Comparison of ENCODE assay signal across 1 cellular context in the genomic region with DNA sequence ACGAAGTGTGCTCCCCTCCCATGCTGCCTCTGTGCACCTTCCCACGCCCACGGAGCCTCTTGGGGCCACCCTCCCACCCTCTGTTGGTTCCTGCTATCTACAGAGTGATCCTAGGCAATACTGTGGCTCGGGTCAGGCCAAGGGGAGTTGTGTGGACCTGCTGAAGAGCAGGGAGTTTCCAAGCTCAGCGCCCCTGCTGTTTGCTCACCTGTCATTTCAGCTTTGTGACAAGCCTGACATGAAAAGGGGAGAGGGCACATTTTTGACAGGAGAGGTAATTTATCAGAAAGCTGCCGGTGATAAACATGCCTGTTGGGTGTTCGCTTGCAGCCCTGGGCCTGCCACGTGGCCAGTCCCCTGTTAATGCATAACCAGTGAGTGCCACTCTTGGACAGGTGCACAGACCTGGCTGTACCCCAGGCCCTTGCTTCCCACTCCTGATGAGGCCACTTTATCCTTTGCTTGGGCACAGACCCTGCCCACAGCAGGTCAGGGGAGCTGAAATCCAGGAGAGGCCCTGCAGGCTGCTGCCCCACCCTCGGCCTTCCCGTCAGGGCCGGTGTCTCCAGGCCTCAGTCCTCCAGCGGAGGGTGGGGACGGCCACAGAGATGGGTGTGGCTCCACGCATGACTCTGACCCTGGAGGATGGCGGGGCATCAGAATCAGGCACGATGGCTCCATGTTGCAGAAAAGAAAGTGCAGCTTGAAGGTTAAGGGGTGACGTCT.
A peak's percentile ranks its signal among the peaks of the same experiment; 100 is the strongest.
TF ChIP-seq lines count a peak whose summit lies in the region.

No MANE protein-coding gene starts in this region.

TF ChIP-seq in K562, 482 proteins besides CTCF, POLR2A, EP300 and RAD21:
- TF ChIP-seq, protein P1, sequence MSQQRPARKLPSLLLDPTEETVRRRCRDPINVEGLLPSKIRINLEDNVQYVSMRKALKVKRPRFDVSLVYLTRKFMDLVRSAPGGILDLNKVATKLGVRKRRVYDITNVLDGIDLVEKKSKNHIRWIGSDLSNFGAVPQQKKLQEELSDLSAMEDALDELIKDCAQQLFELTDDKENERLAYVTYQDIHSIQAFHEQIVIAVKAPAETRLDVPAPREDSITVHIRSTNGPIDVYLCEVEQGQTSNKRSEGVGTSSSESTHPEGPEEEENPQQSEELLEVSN (IDR thresholded peaks at IDR 0.05; ENCODE audit: borderline replicate concordance in 1 of 2, extremely low read depth in 1 of 2, insufficient read depth in 1 of 2, insufficient read length in 1 of 2, low read depth in 1 of 2, low read length in 1 of 2, poor library complexity in 1 of 2, severe bottlenecking in 1 of 2) = no peak
- no peak for TF ChIP-seq JUN (IDR thresholded peaks at IDR 0.05; ENCODE audit: borderline replicate concordance, low read depth, low read length)
- TF ChIP-seq JUN (CRISPR knock-in tag; IDR thresholded peaks at IDR 0.05; ENCODE audit: borderline replicate concordance) = no peak
- TF ChIP-seq MEIS2 (IDR thresholded peaks at IDR 0.05; ENCODE audit: partially characterized antibody) = peak; percentile 58
- peak; percentile 41; the same call in 1 of the 2 replicates for TF ChIP-seq L3MBTL2 (IDR thresholded peaks at IDR 0.05)
- TF ChIP-seq, protein P2, sequence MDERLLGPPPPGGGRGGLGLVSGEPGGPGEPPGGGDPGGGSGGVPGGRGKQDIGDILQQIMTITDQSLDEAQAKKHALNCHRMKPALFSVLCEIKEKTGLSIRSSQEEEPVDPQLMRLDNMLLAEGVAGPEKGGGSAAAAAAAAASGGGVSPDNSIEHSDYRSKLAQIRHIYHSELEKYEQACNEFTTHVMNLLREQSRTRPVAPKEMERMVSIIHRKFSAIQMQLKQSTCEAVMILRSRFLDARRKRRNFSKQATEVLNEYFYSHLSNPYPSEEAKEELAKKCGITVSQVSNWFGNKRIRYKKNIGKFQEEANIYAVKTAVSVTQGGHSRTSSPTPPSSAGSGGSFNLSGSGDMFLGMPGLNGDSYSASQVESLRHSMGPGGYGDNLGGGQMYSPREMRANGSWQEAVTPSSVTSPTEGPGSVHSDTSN (CRISPR knock-in tag; IDR thresholded peaks at IDR 0.05; ENCODE audit: low read depth) = no peak
- TF ChIP-seq, protein P2 (tag; conservative IDR thresholded peaks at IDR 0.05; ENCODE audit: low read depth) = 0 out of 2 replicates have a peak, but pooled peaks have one; percentile 25
